23 cellular contexts compared by ENCODE assay signal in the genomic region with DNA sequence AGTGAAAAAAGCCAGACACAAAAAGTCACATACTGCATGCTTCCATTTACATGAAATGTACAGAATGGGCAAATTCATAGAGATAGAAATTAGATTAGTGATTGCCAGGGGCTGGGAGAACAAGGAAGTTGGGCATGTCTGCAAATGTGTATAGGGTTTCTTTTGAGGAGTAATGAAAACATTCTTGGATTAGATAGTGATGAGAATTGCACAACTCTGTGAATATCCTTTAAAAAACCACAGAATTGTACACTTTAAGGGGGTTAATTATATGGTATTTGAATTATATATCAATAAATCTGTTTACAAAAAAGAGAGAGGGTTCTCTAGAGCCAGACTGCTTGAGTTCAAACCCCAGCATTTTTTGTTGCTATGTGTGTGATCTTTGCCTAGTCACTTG.
"Had no signal": no experiment of that assay in that cellular context is flagged by ENCODE, and none has a peak within 500 bp of the region (broad histone marks: within the 10 kb centered on the region; RNA-seq: fewer than 3 reads in every experiment).

No MANE protein-coding gene starts in this region.

- H3K36me3 Mint-ChIP-seq: activated naive CD8-positive, alpha-beta T cell treated with anti-CD3 and anti-CD28 coated beads, Interleukin-2, amount 10 ng/mL, durations not matched to agents 7 days and 5 days; T-cell had no signal

- H3K36me3 ChIP-seq: brain microvascular endothelial cell, WERI-Rb-1 had no signal

- H3K4me3 Mint-ChIP-seq: activated CD4-positive, alpha-beta T cell treated with anti-CD3 and anti-CD28 coated beads for 36 hours; activated CD8-positive, alpha-beta T cell treated with anti-CD3 and anti-CD28 coated beads for 36 hours; activated naive CD8-positive, alpha-beta T cell treated with anti-CD3 and anti-CD28 coated beads, Interleukin-2, amount 10 ng/mL, durations not matched to agents 7 days and 5 days; activated T-cell treated with anti-CD3 and anti-CD28 coated beads, Interleukin-2, amount 50 U/mL, for 72 hours; T-cell had no signal

- H3K27ac Mint-ChIP-seq: activated CD4-positive, alpha-beta T cell treated with anti-CD3 and anti-CD28 coated beads for 36 hours; activated CD8-positive, alpha-beta T cell treated with anti-CD3 and anti-CD28 coated beads for 36 hours; activated naive CD8-positive, alpha-beta T cell treated with anti-CD3 and anti-CD28 coated beads, Interleukin-2, amount 10 ng/mL, durations not matched to agents 7 days and 5 days; activated T-cell treated with anti-CD3 and anti-CD28 coated beads, Interleukin-2, amount 50 U/mL, for 72 hours; activated T-helper 2 cell treated with anti-CD3 and anti-CD28 coated beads, Interferon-gamma antibody, Interleukin-2, Interleukin-4, amounts not matched to agents 10 μg/mL and 5 μg/mL and 100 μg/mL, durations not matched to agents 14 hours and 24 hours and 36 hours; T-cell had no signal

- ATAC-seq: activated CD4-positive, alpha-beta T cell treated with anti-CD3 and anti-CD28 coated beads for 36 hours; activated CD8-positive, alpha-beta T cell treated with anti-CD3 and anti-CD28 coated beads for 36 hours; activated T-cell treated with anti-CD3 and anti-CD28 coated beads, Interleukin-2, amount 50 U/mL, for 72 hours; Right ventricle myocardium inferior; T-cell had no signal

- DNase-seq: activated CD4-positive, alpha-beta T cell treated with anti-CD3 and anti-CD28 coated beads for 36 hours; activated CD8-positive, alpha-beta memory T cell treated with anti-CD3 and anti-CD28 coated beads, Interleukin-2, amount 50 U/mL, for 4 hours; activated CD8-positive, alpha-beta T cell treated with anti-CD3 and anti-CD28 coated beads for 36 hours; activated naive CD4-positive, alpha-beta T cell treated with anti-CD3 and anti-CD28 coated beads, Interleukin-2, amount 50 U/mL, for 16 hours; activated naive CD8-positive, alpha-beta T cell treated with anti-CD3 and anti-CD28 coated beads, Interleukin-2, amount 10 ng/mL, durations not matched to agents 7 days and 5 days; activated T-cell treated with anti-CD3 and anti-CD28 coated beads, Interleukin-2, amount 50 U/mL, for 72 hours; amygdala; NCI-H1092 treated with DMSO at 0.1 percent for 48 hours; NCI-H1417 treated with DMSO at 0.1 percent for 48 hours; NCI-H1694; NCI-H2029; NCI-H2107; NCI-H2171 treated with DMSO at 0.1 percent for 48 hours; NCI-H226; NCI-H526; NCI-H82; T-cell; T-helper 2 cell; WERI-Rb-1 had no signal

- H3K27ac ChIP-seq: brain microvascular endothelial cell, SK-N-MC, WERI-Rb-1 had no signal

- H3K9me3 Mint-ChIP-seq: activated CD8-positive, alpha-beta T cell treated with anti-CD3 and anti-CD28 coated beads for 36 hours; activated naive CD8-positive, alpha-beta T cell treated with anti-CD3 and anti-CD28 coated beads, Interleukin-2, amount 10 ng/mL, durations not matched to agents 7 days and 5 days; activated T-cell treated with anti-CD3 and anti-CD28 coated beads, Interleukin-2, amount 50 U/mL, for 72 hours; activated T-helper 2 cell treated with anti-CD3 and anti-CD28 coated beads, Interferon-gamma antibody, Interleukin-2, Interleukin-4, amounts not matched to agents 10 μg/mL and 5 μg/mL and 100 μg/mL, durations not matched to agents 14 hours and 24 hours and 36 hours; T-cell had no signal

- H3K4me1 Mint-ChIP-seq: activated CD4-positive, alpha-beta T cell treated with anti-CD3 and anti-CD28 coated beads for 36 hours; activated naive CD8-positive, alpha-beta T cell treated with anti-CD3 and anti-CD28 coated beads, Interleukin-2, amount 10 ng/mL, durations not matched to agents 7 days and 5 days; T-cell had no signal

- H3K27me3 Mint-ChIP-seq: activated naive CD8-positive, alpha-beta T cell treated with anti-CD3 and anti-CD28 coated beads, Interleukin-2, amount 10 ng/mL, durations not matched to agents 7 days and 5 days had no signal

- H3K4me3 ChIP-seq: SK-N-MC had no signal
